In genomic region chr7:106369816-106370215, GRCh38 we compare ENCODE assay signal across 1 cellular context.
TF ChIP-seq lines count a peak whose summit lies in the region.

No MANE protein-coding gene starts in this region.

TF ChIP-seq in SK-N-SH, 30 proteins besides CTCF, POLR2A, EP300 and RAD21 (continued from another document):
- TF ChIP-seq ZBTB33 (IDR thresholded peaks at IDR 0.05; ENCODE audit: borderline replicate concordance, low read depth) (no peak), MAX (IDR thresholded peaks at IDR 0.05; ENCODE audit: low read depth) (no peak), FOXM1 (IDR thresholded peaks at IDR 0.05; ENCODE audit: low read depth) (no peak), REST (IDR thresholded peaks at IDR 0.05; ENCODE audit: low read depth, low read length) (no peak), TEAD4 (IDR thresholded peaks at IDR 0.05; ENCODE audit: borderline replicate concordance, insufficient read depth) (no peak)
TF ChIP-seq in SK-N-SH: peak in this region for 0.
